Comparison of ENCODE assay signal across 16 cellular contexts in genomic region chr3:52526151-52526561, GRCh38. TPM values are rescaled to one million over a fixed set of nuclear protein-coding genes. Genes with fewer than 3 reads are reported as not detected.
DNase-seq lines count a peak whose midpoint lies in the region; ATAC-seq and TF ChIP-seq lines count a peak whose summit lies in the region.
"Had no signal": no experiment of that assay in that cellular context is flagged by ENCODE, and none has a peak within 500 bp of the region (broad histone marks: within the 10 kb centered on the region; RNA-seq: fewer than 3 reads in every experiment).

No MANE protein-coding gene starts in this region.

- WGBS in esophagus squamous epithelium, 2 donors: 81 to 83% methylated on average over 5 of the region's 5 CpGs
- WGBS in H9 (ENCODE audit: extremely low coverage, insufficient read length, low lambda C conversion rate): no CpG with 5 or more reads among the region's 5 CpGs

- no peak overlapping the region for H3K4me3 ChIP-seq in esophagus squamous epithelium
- no peak overlapping the region for H3K4me3 ChIP-seq in mucosa of descending colon
- no peak overlapping the region for H3K4me3 ChIP-seq in uterus
- H3K4me3 ChIP-seq: MG63, thoracic aorta had no signal

- H3K4me1 Mint-ChIP-seq in activated naive CD4-positive, alpha-beta T cell treated with anti-CD3 and anti-CD28 coated beads, Interleukin-2, amount 10 ng/mL, durations not matched to agents 7 days and 5 days: no peaks in the 10 kb centered on the region
- H3K4me1 Mint-ChIP-seq in activated naive CD4-positive, alpha-beta T cell treated with anti-CD3 and anti-CD28 coated beads for 36 hours (ENCODE audit: low read depth): no peaks in the 10 kb centered on the region
- peaks cover 0 to 2% of the 10 kb centered on the region in 2 experiments; a peak in 1 of 4 replicates for H3K4me1 Mint-ChIP-seq in H9
- no peaks in the 10 kb centered on the region for H3K4me1 Mint-ChIP-seq in activated naive CD8-positive, alpha-beta T cell treated with anti-CD3 and anti-CD28 coated beads for 36 hours

- CTCF ChIA-PET in activated naive CD4-positive, alpha-beta T cell treated with anti-CD3 and anti-CD28 coated beads, Interleukin-2, amount 10 ng/mL, durations not matched to agents 7 days and 5 days (lab: Charles Lee): no interaction called here
- CTCF ChIA-PET in activated naive CD4-positive, alpha-beta T cell treated with anti-CD3 and anti-CD28 coated beads for 36 hours (lab: Charles Lee): no interaction called here

- H2BK120ac ChIP-seq in H9 (ENCODE audit: low read depth, low read length, poor library complexity, severe bottlenecking): no peak overlapping the region

- no peak overlapping the region for H4K91ac ChIP-seq in H9 (ENCODE audit: insufficient read length, low read depth, low read length)

- no peaks in the 10 kb centered on the region for H3K79me2 ChIP-seq in H9 (ENCODE audit: insufficient read depth, low read length)

- no peak overlapping the region for H3T11ph ChIP-seq in H9 (ENCODE audit: low read length)

- peak; percentile 10 for DNase-seq in activated naive CD4-positive, alpha-beta T cell treated with anti-CD3 and anti-CD28 coated beads, Interleukin-2, amount 10 ng/mL, durations not matched to agents 7 days and 5 days
- no peak for DNase-seq in activated naive CD4-positive, alpha-beta T cell treated with anti-CD3 and anti-CD28 coated beads for 36 hours
- DNase-seq in esophagus squamous epithelium (lab: John Stamatoyannopoulos, UW) (no peak), mucosa of descending colon (peak in 2 of 3 donors; percentile 9 to 24), uterus (peak in 1 of 2 donors; percentile 13), H9 (no peak), cerebellar nuclear complex (lab: John Stamatoyannopoulos, UW) (no peak)
- DNase-seq in activated naive CD8-positive, alpha-beta T cell treated with anti-CD3 and anti-CD28 coated beads for 36 hours: no peak
- DNase-seq: activated CD4-positive, alpha-beta T cell treated with anti-CD3 and anti-CD28 coated beads, Interleukin-2, amount 50 U/mL, for 4 hours; activated naive CD8-positive, alpha-beta T cell treated with anti-CD3 and anti-CD28 coated beads, Interleukin-2, amount 10 ng/mL, durations not matched to agents 7 days and 5 days; DMS 273 treated with DMSO at 0.1 percent for 48 hours; effector memory CD8-positive, alpha-beta T cell; OCI-M1 had no signal

- H3K4me1 ChIP-seq in esophagus squamous epithelium (peaks cover 33 to 74% (median 35%) of the 10 kb centered on the region in 3 donors), mucosa of descending colon (ENCODE audit: low read depth) (no peaks in the 10 kb centered on the region), uterus (no peaks in the 10 kb centered on the region), H9 (ENCODE audit: insufficient read depth, low read length) (no peaks in the 10 kb centered on the region)

- no peak overlapping the region for H2BK12ac ChIP-seq in H9 (ENCODE audit: insufficient read length, low read depth, low read length)

- no peak overlapping the region for H4K8ac ChIP-seq in H9 (replicated peaks; ENCODE audit: insufficient read length, low read depth, low read length)

- no peak overlapping the region for H3K4ac ChIP-seq in H9 (ENCODE audit: low read depth, low read length)

- no peak for ATAC-seq in mucosa of descending colon
- ATAC-seq: effector memory CD8-positive, alpha-beta T cell had no signal

- no peak overlapping the region for H3K4me2 ChIP-seq in H9 (ENCODE audit: insufficient read depth, insufficient read length, low read length)

- H2AK5ac ChIP-seq in H9 (ENCODE audit: insufficient read length, low read length): no peak overlapping the region

- no peak overlapping the region for H3K56ac ChIP-seq in H9 (ENCODE audit: insufficient read length, low read depth, low read length)

- no peak overlapping the region for H2BK15ac ChIP-seq in H9 (ENCODE audit: low read depth, low read length)

- no peak for TF ChIP-seq POLR2A in esophagus squamous epithelium (IDR thresholded peaks at IDR 0.05)
- TF ChIP-seq POLR2A in uterus (IDR thresholded peaks at IDR 0.05): no peak

- H3K36me3 Mint-ChIP-seq in activated naive CD4-positive, alpha-beta T cell treated with anti-CD3 and anti-CD28 coated beads, Interleukin-2, amount 10 ng/mL, durations not matched to agents 7 days and 5 days: no peaks in the 10 kb centered on the region
- peaks cover 5% of the 10 kb centered on the region for H3K36me3 Mint-ChIP-seq in activated naive CD4-positive, alpha-beta T cell treated with anti-CD3 and anti-CD28 coated beads for 36 hours (ENCODE audit: low read depth)
- peaks cover 28 to 64% (median 62%) of the 10 kb centered on the region in 3 experiments; a peak in 6 of 7 replicates for H3K36me3 Mint-ChIP-seq in H9 (ENCODE audit: insufficient read depth in 1 of 3, low read depth in 3 of 3)
- peaks cover 6% of the 10 kb centered on the region for H3K36me3 Mint-ChIP-seq in activated naive CD8-positive, alpha-beta T cell treated with anti-CD3 and anti-CD28 coated beads for 36 hours

- peak overlapping the region; percentile 37 for H3K27ac Mint-ChIP-seq in activated naive CD4-positive, alpha-beta T cell treated with anti-CD3 and anti-CD28 coated beads, Interleukin-2, amount 10 ng/mL, durations not matched to agents 7 days and 5 days
- H3K27ac Mint-ChIP-seq in activated naive CD4-positive, alpha-beta T cell treated with anti-CD3 and anti-CD28 coated beads for 36 hours: no peak overlapping the region
- peak overlapping the region in 1 of 3 experiments; percentile 58; a peak in 3 of 7 replicates for H3K27ac Mint-ChIP-seq in H9
- no peak overlapping the region for H3K27ac Mint-ChIP-seq in activated naive CD8-positive, alpha-beta T cell treated with anti-CD3 and anti-CD28 coated beads for 36 hours
- H3K27ac Mint-ChIP-seq: activated naive CD8-positive, alpha-beta T cell treated with anti-CD3 and anti-CD28 coated beads, Interleukin-2, amount 10 ng/mL, durations not matched to agents 7 days and 5 days; T-helper 2 cell treated with Interferon-gamma antibody and Interleukin-4, amounts not matched to agents 5 μg/mL and 100 μg/mL, for 36 hours had no signal

- no peak overlapping the region for H2AFZ ChIP-seq in H9 (ENCODE audit: low read length)

- no peak overlapping the region for H3K9ac ChIP-seq in H9 (ENCODE audit: extremely low read depth, insufficient read length, low read length)

- H3K18ac ChIP-seq in H9 (ENCODE audit: insufficient read length, low read depth, low read length): no peak overlapping the region

- H3K36me3 ChIP-seq in esophagus squamous epithelium (peaks cover 6 to 51% (median 19%) of the 10 kb centered on the region in 3 donors), mucosa of descending colon (ENCODE audit: low read depth) (no peaks in the 10 kb centered on the region), uterus (no peaks in the 10 kb centered on the region)

- H3K27me3 ChIP-seq in esophagus squamous epithelium (no peaks in the 10 kb centered on the region), uterus (no peaks in the 10 kb centered on the region), H9 (ENCODE audit: insufficient read depth, low read length) (no peaks in the 10 kb centered on the region)
- H3K27me3 ChIP-seq: MG63 had no signal

- no peaks in the 10 kb centered on the region for H3K27me3 Mint-ChIP-seq in activated naive CD4-positive, alpha-beta T cell treated with anti-CD3 and anti-CD28 coated beads, Interleukin-2, amount 10 ng/mL, durations not matched to agents 7 days and 5 days
- no peaks in the 10 kb centered on the region for H3K27me3 Mint-ChIP-seq in activated naive CD4-positive, alpha-beta T cell treated with anti-CD3 and anti-CD28 coated beads for 36 hours (ENCODE audit: low read depth)
- no peaks in the 10 kb centered on the region; the same call in 1 of the 2 replicates for H3K27me3 Mint-ChIP-seq in H9 (ENCODE audit: low read depth)
- H3K27me3 Mint-ChIP-seq in activated naive CD8-positive, alpha-beta T cell treated with anti-CD3 and anti-CD28 coated beads for 36 hours: no peaks in the 10 kb centered on the region
- H3K27me3 Mint-ChIP-seq: activated naive CD8-positive, alpha-beta T cell treated with anti-CD3 and anti-CD28 coated beads, Interleukin-2, amount 10 ng/mL, durations not matched to agents 7 days and 5 days; effector memory CD8-positive, alpha-beta T cell had no signal

- intact Hi-C loops in activated naive CD4-positive, alpha-beta T cell treated with anti-CD3 and anti-CD28 coated beads for 36 hours (cut with micrococcal nuclease): no loop called here
- intact Hi-C loops in esophagus squamous epithelium (cut with DNase I) (no loop called here), mucosa of descending colon (cut with DNase I, micrococcal nuclease) (no loop called here), uterus (cut with DNase I; ENCODE audit: low total_unique reads) (no loop called here)

- no peak overlapping the region for H3K4me3 Mint-ChIP-seq in activated naive CD4-positive, alpha-beta T cell treated with anti-CD3 and anti-CD28 coated beads, Interleukin-2, amount 10 ng/mL, durations not matched to agents 7 days and 5 days
- no peak overlapping the region for H3K4me3 Mint-ChIP-seq in activated naive CD4-positive, alpha-beta T cell treated with anti-CD3 and anti-CD28 coated beads for 36 hours
- no peak overlapping the region; a peak in 1 of 5 replicates for H3K4me3 Mint-ChIP-seq in H9
- H3K4me3 Mint-ChIP-seq in activated naive CD8-positive, alpha-beta T cell treated with anti-CD3 and anti-CD28 coated beads for 36 hours: no peak overlapping the region
- H3K4me3 Mint-ChIP-seq: activated naive CD8-positive, alpha-beta T cell treated with anti-CD3 and anti-CD28 coated beads, Interleukin-2, amount 10 ng/mL, durations not matched to agents 7 days and 5 days; effector memory CD8-positive, alpha-beta T cell; T-helper 2 cell treated with Interferon-gamma antibody and Interleukin-4, amounts not matched to agents 5 μg/mL and 100 μg/mL, for 36 hours had no signal

- no peaks in the 10 kb centered on the region for H3K23me2 ChIP-seq in H9 (ENCODE audit: insufficient read length, low read depth, low read length, poor library complexity, severe bottlenecking)

- H3K79me1 ChIP-seq in H9 (ENCODE audit: insufficient read depth, low read depth, low read length, poor library complexity, severe bottlenecking): no peaks in the 10 kb centered on the region

- no peak overlapping the region for H3K14ac ChIP-seq in H9 (ENCODE audit: insufficient read depth, low read length)

- H4K5ac ChIP-seq in H9 (ENCODE audit: insufficient read length, low read depth, low read length): no peak overlapping the region

- no peaks in the 10 kb centered on the region for H3K9me3 ChIP-seq in esophagus squamous epithelium
- no peaks in the 10 kb centered on the region for H3K9me3 ChIP-seq in mucosa of descending colon
- H3K9me3 ChIP-seq in uterus: no peaks in the 10 kb centered on the region
- no peaks in the 10 kb centered on the region for H3K9me3 ChIP-seq in H9 (ENCODE audit: control insufficient read depth, low read depth, low read length)
- H3K9me3 ChIP-seq: MG63, thoracic aorta had no signal

- no peaks in the 10 kb centered on the region for H3K9me3 Mint-ChIP-seq in activated naive CD4-positive, alpha-beta T cell treated with anti-CD3 and anti-CD28 coated beads, Interleukin-2, amount 10 ng/mL, durations not matched to agents 7 days and 5 days
- no peaks in the 10 kb centered on the region for H3K9me3 Mint-ChIP-seq in activated naive CD4-positive, alpha-beta T cell treated with anti-CD3 and anti-CD28 coated beads for 36 hours
- no peaks in the 10 kb centered on the region for H3K9me3 Mint-ChIP-seq in H9
- no peaks in the 10 kb centered on the region for H3K9me3 Mint-ChIP-seq in activated naive CD8-positive, alpha-beta T cell treated with anti-CD3 and anti-CD28 coated beads for 36 hours
- H3K9me3 Mint-ChIP-seq: activated naive CD8-positive, alpha-beta T cell treated with anti-CD3 and anti-CD28 coated beads, Interleukin-2, amount 10 ng/mL, durations not matched to agents 7 days and 5 days; effector memory CD8-positive, alpha-beta T cell; T-helper 2 cell treated with Interferon-gamma antibody and Interleukin-4, amounts not matched to agents 5 μg/mL and 100 μg/mL, for 36 hours had no signal

- no peaks in the 10 kb centered on the region for H4K20me1 ChIP-seq in H9 (ENCODE audit: control insufficient read depth, insufficient read depth, insufficient read length)

- no peak overlapping the region for H2BK5ac ChIP-seq in H9 (ENCODE audit: insufficient read length, low read length)

- no peak overlapping the region for H3K23ac ChIP-seq in H9 (ENCODE audit: insufficient read length, low read depth, low read length)

- no peak for TF ChIP-seq CTCF in esophagus squamous epithelium (IDR thresholded peaks at IDR 0.05)
- no peak for TF ChIP-seq CTCF in mucosa of descending colon (IDR thresholded peaks at IDR 0.05)
- TF ChIP-seq CTCF in uterus (IDR thresholded peaks at IDR 0.05): no peak
- no peak for TF ChIP-seq CTCF in H9 (conservative IDR thresholded peaks at IDR 0.05)

- H2BK20ac ChIP-seq in H9 (ENCODE audit: low read depth, low read length, poor library complexity, severe bottlenecking): no peak overlapping the region

- H3K27ac ChIP-seq in esophagus squamous epithelium: peak overlapping the region; percentile 79 to 90 (median 86)
- H3K27ac ChIP-seq in uterus: peak overlapping the region; percentile 63 to 73
- no peak overlapping the region for H3K27ac ChIP-seq in H9 (ENCODE audit: insufficient read length, low read depth, low read length)

RNA-seq across cellular contexts. Expression of gene NT5DC2, which starts 7.5 kb away (rescaled TPM):
- 10 to 100 TPM; 20.4 to 20.8 TPM for total RNA-seq in activated naive CD4-positive, alpha-beta T cell treated with anti-CD3 and anti-CD28 coated beads for 36 hours
- total RNA-seq in esophagus squamous epithelium (10 to 100 TPM; 58.9 to 79.5 (median 70.2) TPM), mucosa of descending colon (10 to 100 TPM in 2 of 3 donors, 1 to 10 TPM in 1; 5.7 to 20.2 (median 17.2) TPM), uterus (10 to 100 TPM in 3 of 4 donors, 1 to 10 TPM in 1; 9.2 to 67.6 (median 29.3) TPM), H9 (2021) (441 and 444 TPM in 2 replicates)
- total RNA-seq in activated naive CD8-positive, alpha-beta T cell treated with anti-CD3 and anti-CD28 coated beads for 36 hours: 10 to 100 TPM; 66.6 to 73.4 TPM

RNA-seq across cellular contexts. Expression of gene UQCC5, which starts 10.2 kb away (rescaled TPM):
- total RNA-seq in activated naive CD4-positive, alpha-beta T cell treated with anti-CD3 and anti-CD28 coated beads for 36 hours: 10 to 100 TPM; 12.3 to 13.1 TPM
- total RNA-seq in esophagus squamous epithelium (1 to 10 TPM in 3 of 4 donors, under 1 TPM in 1; 0.32 to 5.1 (median 1.9) TPM), mucosa of descending colon (10 to 100 TPM; 16.1 to 18.1 (median 17.1) TPM), uterus (100 to 1,000 TPM in 1 of 4 donors, 10 to 100 TPM in 2, 1 to 10 TPM in 1; 4.1 to 435 (median 51.9) TPM), H9 (2021) (39.1 and 45.8 TPM in 2 replicates)
- total RNA-seq in activated naive CD8-positive, alpha-beta T cell treated with anti-CD3 and anti-CD28 coated beads for 36 hours: 10 to 100 TPM; 23.4 to 23.6 TPM

RNA-seq across cellular contexts. Expression of gene STAB1, which starts 31.0 kb away (rescaled TPM):
- total RNA-seq in activated naive CD4-positive, alpha-beta T cell treated with anti-CD3 and anti-CD28 coated beads for 36 hours: under 1 TPM; 0.10 to 0.17 TPM
- total RNA-seq in esophagus squamous epithelium: 10 to 100 TPM in 3 of 4 donors, 1 to 10 TPM in 1; 5.6 to 69.4 (median 32.3) TPM
- 100 to 1,000 TPM in 2 of 3 donors, 10 to 100 TPM in 1; 51.7 to 187 (median 145) TPM for total RNA-seq in mucosa of descending colon
- total RNA-seq in uterus: 100 to 1,000 TPM in 1 of 4 donors, 10 to 100 TPM in 3; 55.3 to 216 (median 78.2) TPM
- total RNA-seq in H9 (2021): 0.90 and 1.5 TPM in 2 replicates
- total RNA-seq in activated naive CD8-positive, alpha-beta T cell treated with anti-CD3 and anti-CD28 coated beads for 36 hours: under 1 TPM; 0.08 to 0.10 TPM

Comparison
In these comparisons a context has a peak if more than half of its experiments do, and no peak if none do; other contexts are left out.
1. DNase-seq: peak in activated naive CD4-positive, alpha-beta T cell treated with anti-CD3 and anti-CD28 coated beads, Interleukin-2, amount 10 ng/mL, durations not matched to agents 7 days and 5 days (single experiment) and mucosa of descending colon (2 of 3); none in activated naive CD4-positive, alpha-beta T cell treated with anti-CD3 and anti-CD28 coated beads for 36 hours (single experiment), esophagus squamous epithelium (single experiment), H9 (single experiment), cerebellar nuclear complex (0 of 2) and activated naive CD8-positive, alpha-beta T cell treated with anti-CD3 and anti-CD28 coated beads for 36 hours (single experiment).